1 cellular context compared by ENCODE assay signal in the genomic region with DNA sequence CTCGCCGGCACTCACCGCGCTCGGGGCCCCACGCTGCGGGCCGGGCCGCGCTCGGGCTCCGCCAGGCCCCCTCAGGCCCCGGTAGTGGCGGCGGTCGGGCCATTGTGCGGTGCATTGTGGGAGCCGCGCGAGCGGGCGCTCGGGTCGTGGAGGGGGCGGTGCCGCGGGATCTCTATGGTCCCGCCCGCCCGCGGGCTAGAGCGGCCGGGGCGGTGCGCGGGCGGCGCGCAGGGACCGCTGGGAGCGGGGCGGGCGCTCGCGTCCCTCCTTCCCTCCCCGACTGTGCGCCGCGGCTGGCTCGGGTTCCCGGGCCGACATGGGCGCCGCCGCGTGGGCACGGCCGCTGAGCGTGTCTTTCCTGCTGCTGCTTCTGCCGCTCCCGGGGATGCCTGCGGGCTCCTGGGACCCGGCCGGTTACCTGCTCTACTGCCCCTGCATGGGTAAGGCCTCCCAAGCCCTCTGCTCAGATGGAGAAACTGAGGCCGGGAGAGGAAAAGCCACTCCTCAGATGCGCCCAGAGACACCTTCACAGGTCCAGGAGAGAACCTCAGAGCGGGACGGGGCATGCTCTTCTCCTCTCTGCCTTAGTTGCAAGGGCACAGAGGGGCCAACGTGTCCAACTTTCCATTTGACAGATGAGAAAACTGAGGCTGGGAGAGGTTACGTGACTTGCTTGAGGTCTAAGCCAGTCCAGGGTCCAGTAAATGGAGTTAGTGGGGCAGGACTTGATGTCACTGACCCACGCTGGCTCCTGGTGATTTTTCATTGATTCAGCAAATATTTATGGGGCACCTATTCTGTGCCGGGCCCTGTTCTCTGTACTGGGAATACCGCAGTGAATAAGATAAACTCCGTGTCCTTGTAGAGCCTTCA.
A peak's percentile ranks its signal among the peaks of the same experiment; 100 is the strongest.
TF ChIP-seq lines count a peak whose summit lies in the region.

A gene with protein sequence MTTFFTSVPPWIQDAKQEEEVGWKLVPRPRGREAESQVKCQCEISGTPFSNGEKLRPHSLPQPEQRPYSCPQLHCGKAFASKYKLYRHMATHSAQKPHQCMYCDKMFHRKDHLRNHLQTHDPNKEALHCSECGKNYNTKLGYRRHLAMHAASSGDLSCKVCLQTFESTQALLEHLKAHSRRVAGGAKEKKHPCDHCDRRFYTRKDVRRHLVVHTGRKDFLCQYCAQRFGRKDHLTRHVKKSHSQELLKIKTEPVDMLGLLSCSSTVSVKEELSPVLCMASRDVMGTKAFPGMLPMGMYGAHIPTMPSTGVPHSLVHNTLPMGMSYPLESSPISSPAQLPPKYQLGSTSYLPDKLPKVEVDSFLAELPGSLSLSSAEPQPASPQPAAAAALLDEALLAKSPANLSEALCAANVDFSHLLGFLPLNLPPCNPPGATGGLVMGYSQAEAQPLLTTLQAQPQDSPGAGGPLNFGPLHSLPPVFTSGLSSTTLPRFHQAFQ (minus strand): TSS at position 118 of the 873 bp plus-strand sequence. CDS start 5,565 bp downstream, outside the sequence.
A gene (plus strand): TSS at position 255 of the 873 bp plus-strand sequence. CDS start 62 bp downstream, at position 317.

TF ChIP-seq in HepG2, 621 proteins besides CTCF, POLR2A, EP300 and RAD21 (continued from another document and continues in another):
- TF ChIP-seq, protein P1, sequence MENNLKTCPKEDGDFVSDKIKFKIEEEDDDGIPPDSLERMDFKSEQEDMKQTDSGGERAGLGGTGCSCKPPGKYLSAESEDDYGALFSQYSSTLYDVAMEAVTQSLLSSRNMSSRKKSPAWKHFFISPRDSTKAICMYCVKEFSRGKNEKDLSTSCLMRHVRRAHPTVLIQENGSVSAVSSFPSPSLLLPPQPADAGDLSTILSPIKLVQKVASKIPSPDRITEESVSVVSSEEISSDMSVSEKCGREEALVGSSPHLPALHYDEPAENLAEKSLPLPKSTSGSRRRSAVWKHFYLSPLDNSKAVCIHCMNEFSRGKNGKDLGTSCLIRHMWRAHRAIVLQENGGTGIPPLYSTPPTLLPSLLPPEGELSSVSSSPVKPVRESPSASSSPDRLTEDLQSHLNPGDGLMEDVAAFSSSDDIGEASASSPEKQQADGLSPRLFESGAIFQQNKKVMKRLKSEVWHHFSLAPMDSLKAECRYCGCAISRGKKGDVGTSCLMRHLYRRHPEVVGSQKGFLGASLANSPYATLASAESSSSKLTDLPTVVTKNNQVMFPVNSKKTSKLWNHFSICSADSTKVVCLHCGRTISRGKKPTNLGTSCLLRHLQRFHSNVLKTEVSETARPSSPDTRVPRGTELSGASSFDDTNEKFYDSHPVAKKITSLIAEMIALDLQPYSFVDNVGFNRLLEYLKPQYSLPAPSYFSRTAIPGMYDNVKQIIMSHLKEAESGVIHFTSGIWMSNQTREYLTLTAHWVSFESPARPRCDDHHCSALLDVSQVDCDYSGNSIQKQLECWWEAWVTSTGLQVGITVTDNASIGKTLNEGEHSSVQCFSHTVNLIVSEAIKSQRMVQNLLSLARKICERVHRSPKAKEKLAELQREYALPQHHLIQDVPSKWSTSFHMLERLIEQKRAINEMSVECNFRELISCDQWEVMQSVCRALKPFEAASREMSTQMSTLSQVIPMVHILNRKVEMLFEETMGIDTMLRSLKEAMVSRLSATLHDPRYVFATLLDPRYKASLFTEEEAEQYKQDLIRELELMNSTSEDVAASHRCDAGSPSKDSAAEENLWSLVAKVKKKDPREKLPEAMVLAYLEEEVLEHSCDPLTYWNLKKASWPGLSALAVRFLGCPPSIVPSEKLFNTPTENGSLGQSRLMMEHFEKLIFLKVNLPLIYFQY (CRISPR knock-in tag; IDR thresholded peaks at IDR 0.05; ENCODE audit: borderline replicate concordance): peak; percentile 83
- no peak for TF ChIP-seq RBM22 (optimal IDR thresholded peaks at IDR 0.05; ENCODE audit: low read length)
- 0 out of 2 replicates have a peak, but pooled peaks have one; percentile 45 for TF ChIP-seq MZF1 (CRISPR knock-in tag; IDR thresholded peaks at IDR 0.05; ENCODE audit: borderline replicate concordance)
- TF ChIP-seq, protein P2, sequence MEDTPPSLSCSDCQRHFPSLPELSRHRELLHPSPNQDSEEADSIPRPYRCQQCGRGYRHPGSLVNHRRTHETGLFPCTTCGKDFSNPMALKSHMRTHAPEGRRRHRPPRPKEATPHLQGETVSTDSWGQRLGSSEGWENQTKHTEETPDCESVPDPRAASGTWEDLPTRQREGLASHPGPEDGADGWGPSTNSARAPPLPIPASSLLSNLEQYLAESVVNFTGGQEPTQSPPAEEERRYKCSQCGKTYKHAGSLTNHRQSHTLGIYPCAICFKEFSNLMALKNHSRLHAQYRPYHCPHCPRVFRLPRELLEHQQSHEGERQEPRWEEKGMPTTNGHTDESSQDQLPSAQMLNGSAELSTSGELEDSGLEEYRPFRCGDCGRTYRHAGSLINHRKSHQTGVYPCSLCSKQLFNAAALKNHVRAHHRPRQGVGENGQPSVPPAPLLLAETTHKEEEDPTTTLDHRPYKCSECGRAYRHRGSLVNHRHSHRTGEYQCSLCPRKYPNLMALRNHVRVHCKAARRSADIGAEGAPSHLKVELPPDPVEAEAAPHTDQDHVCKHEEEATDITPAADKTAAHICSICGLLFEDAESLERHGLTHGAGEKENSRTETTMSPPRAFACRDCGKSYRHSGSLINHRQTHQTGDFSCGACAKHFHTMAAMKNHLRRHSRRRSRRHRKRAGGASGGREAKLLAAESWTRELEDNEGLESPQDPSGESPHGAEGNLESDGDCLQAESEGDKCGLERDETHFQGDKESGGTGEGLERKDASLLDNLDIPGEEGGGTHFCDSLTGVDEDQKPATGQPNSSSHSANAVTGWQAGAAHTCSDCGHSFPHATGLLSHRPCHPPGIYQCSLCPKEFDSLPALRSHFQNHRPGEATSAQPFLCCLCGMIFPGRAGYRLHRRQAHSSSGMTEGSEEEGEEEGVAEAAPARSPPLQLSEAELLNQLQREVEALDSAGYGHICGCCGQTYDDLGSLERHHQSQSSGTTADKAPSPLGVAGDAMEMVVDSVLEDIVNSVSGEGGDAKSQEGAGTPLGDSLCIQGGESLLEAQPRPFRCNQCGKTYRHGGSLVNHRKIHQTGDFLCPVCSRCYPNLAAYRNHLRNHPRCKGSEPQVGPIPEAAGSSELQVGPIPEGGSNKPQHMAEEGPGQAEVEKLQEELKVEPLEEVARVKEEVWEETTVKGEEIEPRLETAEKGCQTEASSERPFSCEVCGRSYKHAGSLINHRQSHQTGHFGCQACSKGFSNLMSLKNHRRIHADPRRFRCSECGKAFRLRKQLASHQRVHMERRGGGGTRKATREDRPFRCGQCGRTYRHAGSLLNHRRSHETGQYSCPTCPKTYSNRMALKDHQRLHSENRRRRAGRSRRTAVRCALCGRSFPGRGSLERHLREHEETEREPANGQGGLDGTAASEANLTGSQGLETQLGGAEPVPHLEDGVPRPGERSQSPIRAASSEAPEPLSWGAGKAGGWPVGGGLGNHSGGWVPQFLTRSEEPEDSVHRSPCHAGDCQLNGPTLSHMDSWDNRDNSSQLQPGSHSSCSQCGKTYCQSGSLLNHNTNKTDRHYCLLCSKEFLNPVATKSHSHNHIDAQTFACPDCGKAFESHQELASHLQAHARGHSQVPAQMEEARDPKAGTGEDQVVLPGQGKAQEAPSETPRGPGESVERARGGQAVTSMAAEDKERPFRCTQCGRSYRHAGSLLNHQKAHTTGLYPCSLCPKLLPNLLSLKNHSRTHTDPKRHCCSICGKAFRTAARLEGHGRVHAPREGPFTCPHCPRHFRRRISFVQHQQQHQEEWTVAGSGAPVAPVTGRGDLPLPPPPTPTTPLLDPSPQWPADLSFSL (CRISPR knock-in tag; IDR thresholded peaks at IDR 0.05): no peak
- TF ChIP-seq, protein P3, sequence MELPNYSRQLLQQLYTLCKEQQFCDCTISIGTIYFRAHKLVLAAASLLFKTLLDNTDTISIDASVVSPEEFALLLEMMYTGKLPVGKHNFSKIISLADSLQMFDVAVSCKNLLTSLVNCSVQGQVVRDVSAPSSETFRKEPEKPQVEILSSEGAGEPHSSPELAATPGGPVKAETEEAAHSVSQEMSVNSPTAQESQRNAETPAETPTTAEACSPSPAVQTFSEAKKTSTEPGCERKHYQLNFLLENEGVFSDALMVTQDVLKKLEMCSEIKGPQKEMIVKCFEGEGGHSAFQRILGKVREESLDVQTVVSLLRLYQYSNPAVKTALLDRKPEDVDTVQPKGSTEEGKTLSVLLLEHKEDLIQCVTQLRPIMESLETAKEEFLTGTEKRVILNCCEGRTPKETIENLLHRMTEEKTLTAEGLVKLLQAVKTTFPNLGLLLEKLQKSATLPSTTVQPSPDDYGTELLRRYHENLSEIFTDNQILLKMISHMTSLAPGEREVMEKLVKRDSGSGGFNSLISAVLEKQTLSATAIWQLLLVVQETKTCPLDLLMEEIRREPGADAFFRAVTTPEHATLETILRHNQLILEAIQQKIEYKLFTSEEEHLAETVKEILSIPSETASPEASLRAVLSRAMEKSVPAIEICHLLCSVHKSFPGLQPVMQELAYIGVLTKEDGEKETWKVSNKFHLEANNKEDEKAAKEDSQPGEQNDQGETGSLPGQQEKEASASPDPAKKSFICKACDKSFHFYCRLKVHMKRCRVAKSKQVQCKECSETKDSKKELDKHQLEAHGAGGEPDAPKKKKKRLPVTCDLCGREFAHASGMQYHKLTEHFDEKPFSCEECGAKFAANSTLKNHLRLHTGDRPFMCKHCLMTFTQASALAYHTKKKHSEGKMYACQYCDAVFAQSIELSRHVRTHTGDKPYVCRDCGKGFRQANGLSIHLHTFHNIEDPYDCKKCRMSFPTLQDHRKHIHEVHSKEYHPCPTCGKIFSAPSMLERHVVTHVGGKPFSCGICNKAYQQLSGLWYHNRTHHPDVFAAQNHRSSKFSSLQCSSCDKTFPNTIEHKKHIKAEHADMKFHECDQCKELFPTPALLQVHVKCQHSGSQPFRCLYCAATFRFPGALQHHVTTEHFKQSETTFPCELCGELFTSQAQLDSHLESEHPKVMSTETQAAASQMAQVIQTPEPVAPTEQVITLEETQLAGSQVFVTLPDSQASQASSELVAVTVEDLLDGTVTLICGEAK (IDR thresholded peaks at IDR 0.05): no peak
- TF ChIP-seq, protein P3 (CRISPR knock-in tag; IDR thresholded peaks at IDR 0.05): peak; percentile 92
- peak; percentile 10 for TF ChIP-seq MED8 (CRISPR knock-in tag; IDR thresholded peaks at IDR 0.05; ENCODE audit: insufficient replicate concordance)
- TF ChIP-seq, protein P4, sequence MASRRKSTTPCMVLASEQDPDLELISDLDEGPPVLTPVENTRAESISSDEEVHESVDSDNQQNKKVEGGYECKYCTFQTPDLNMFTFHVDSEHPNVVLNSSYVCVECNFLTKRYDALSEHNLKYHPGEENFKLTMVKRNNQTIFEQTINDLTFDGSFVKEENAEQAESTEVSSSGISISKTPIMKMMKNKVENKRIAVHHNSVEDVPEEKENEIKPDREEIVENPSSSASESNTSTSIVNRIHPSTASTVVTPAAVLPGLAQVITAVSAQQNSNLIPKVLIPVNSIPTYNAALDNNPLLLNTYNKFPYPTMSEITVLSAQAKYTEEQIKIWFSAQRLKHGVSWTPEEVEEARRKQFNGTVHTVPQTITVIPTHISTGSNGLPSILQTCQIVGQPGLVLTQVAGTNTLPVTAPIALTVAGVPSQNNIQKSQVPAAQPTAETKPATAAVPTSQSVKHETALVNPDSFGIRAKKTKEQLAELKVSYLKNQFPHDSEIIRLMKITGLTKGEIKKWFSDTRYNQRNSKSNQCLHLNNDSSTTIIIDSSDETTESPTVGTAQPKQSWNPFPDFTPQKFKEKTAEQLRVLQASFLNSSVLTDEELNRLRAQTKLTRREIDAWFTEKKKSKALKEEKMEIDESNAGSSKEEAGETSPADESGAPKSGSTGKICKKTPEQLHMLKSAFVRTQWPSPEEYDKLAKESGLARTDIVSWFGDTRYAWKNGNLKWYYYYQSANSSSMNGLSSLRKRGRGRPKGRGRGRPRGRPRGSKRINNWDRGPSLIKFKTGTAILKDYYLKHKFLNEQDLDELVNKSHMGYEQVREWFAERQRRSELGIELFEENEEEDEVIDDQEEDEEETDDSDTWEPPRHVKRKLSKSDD (CRISPR knock-in tag; IDR thresholded peaks at IDR 0.05; ENCODE audit: low read depth): peak; percentile 87; the same call in 1 of the 2 replicates
- TF ChIP-seq, protein P5, sequence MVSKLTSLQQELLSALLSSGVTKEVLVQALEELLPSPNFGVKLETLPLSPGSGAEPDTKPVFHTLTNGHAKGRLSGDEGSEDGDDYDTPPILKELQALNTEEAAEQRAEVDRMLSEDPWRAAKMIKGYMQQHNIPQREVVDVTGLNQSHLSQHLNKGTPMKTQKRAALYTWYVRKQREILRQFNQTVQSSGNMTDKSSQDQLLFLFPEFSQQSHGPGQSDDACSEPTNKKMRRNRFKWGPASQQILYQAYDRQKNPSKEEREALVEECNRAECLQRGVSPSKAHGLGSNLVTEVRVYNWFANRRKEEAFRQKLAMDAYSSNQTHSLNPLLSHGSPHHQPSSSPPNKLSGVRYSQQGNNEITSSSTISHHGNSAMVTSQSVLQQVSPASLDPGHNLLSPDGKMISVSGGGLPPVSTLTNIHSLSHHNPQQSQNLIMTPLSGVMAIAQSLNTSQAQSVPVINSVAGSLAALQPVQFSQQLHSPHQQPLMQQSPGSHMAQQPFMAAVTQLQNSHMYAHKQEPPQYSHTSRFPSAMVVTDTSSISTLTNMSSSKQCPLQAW (CRISPR knock-in tag; IDR thresholded peaks at IDR 0.05): 0 out of 2 replicates have a peak, but pooled peaks have one; percentile 48
- TF ChIP-seq ISL2 (CRISPR knock-in tag; IDR thresholded peaks at IDR 0.05): peak; percentile 43; the same call in 1 of the 2 replicates
- peak; percentile 89; the same call in 1 of the 2 replicates for TF ChIP-seq ZNF768 (CRISPR knock-in tag; IDR thresholded peaks at IDR 0.05)
- peak; percentile 95 for TF ChIP-seq ZFX (CRISPR knock-in tag; IDR thresholded peaks at IDR 0.05; ENCODE audit: low read depth)
- peak; percentile 89 for TF ChIP-seq ERF (CRISPR knock-in tag; IDR thresholded peaks at IDR 0.05)
- TF ChIP-seq ZZZ3 (CRISPR knock-in tag; IDR thresholded peaks at IDR 0.05; ENCODE audit: borderline replicate concordance): no peak
- 0 out of 2 replicates have a peak, but pooled peaks have one; percentile 93 for TF ChIP-seq ZNF224 (CRISPR knock-in tag; IDR thresholded peaks at IDR 0.05)
- TF ChIP-seq XBP1 (CRISPR knock-in tag; IDR thresholded peaks at IDR 0.05): no peak
